ENCODE assay signal across 8 cellular contexts in the genomic region with DNA sequence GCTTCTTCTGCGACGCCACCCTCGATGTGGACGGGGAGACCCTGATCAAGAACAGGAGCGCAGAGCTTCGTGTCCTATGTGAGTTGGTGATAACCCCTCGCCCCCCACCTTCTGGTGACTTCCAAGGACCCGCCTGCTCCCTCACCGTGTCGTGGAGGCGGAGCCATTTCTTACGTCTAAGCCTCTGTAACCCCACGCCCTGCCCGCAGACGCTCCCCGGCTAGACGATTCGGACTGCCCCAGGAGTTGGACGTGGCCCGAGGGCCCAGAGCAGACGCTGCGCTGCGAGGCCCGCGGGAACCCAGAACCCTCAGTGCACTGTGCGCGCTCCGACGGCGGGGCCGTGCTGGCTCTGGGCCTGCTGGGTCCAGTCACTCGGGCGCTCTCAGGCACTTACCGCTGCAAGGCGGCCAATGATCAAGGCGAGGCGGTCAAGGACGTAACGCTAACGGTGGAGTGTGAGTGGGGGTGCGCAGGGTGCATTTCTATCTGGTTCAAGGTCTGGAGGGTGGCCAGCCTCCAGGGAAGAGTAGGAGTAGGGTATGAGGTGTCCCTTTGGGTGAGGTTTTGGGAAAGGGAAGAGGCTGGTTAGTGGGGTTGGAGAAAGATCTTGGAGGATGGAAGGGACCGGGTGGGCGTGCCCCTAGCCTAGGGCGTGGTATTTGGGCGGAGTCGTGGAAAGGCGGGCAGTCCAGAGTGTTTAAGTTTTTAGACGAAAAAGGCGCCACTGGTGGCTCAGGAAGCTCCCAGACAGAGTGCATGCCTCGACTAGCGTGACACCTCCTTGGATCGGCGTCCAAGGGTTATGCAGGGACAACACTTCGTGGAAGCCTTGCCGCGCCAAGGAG. TPM values are rescaled to one million over a fixed set of nuclear protein-coding genes. Genes with fewer than 3 reads are reported as not detected.
DNase-seq lines count a peak whose midpoint lies in the region; ATAC-seq and TF ChIP-seq lines count a peak whose summit lies in the region.

No MANE protein-coding gene starts in this region.

- TF ChIP-seq POLR2A in body of pancreas (IDR thresholded peaks at IDR 0.05) = no peak

- no peak overlapping the region for H3K9ac ChIP-seq in BLaER1
- no peak overlapping the region for H3K9ac ChIP-seq in HUES64 (ENCODE audit: low read depth, low read length)

- ATAC-seq in natural killer cell treated with Interleukin-12 subunit alpha and Interleukin-12 subunit beta and Interleukin-15 and Interleukin-18, amount 100 ng/mL, for 72 hours = no peak
- ATAC-seq in GM21619 (IDR thresholded peaks at IDR 0.05; ENCODE audit: unreplicated experiment) = no peak
- ATAC-seq in body of pancreas = no peak

- peak overlapping the region; percentile 93 for H3K4me2 ChIP-seq in BLaER1

- peaks cover 44 to 45% of the 10 kb centered on the region in 2 donors for H3K4me1 Mint-ChIP-seq in natural killer cell treated with Interleukin-12 subunit alpha and Interleukin-12 subunit beta and Interleukin-15 and Interleukin-18, amount 100 ng/mL, for 72 hours (ENCODE audit: low read depth in 2 of 2)

- no peaks in the 10 kb centered on the region for H3K36me3 Mint-ChIP-seq in natural killer cell treated with Interleukin-12 subunit alpha and Interleukin-12 subunit beta and Interleukin-15 and Interleukin-18, amount 100 ng/mL, for 72 hours

- H3K27me3 Mint-ChIP-seq in natural killer cell treated with Interleukin-12 subunit alpha and Interleukin-12 subunit beta and Interleukin-15 and Interleukin-18, amount 100 ng/mL, for 72 hours = peaks cover 15 to 17% of the 10 kb centered on the region in 2 donors

- no peaks in the 10 kb centered on the region for H3K36me3 ChIP-seq in BLaER1
- no peaks in the 10 kb centered on the region for H3K36me3 ChIP-seq in HUES64 (ENCODE audit: insufficient read depth, low read length)
- no peaks in the 10 kb centered on the region for H3K36me3 ChIP-seq in body of pancreas (replicated peaks in 1 of 2; ENCODE audit: insufficient read depth in 1 of 2, low read depth in 2 of 2)

- H3K9me3 ChIP-seq in BLaER1 (peaks cover 13% of the 10 kb centered on the region), HUES64 (ENCODE audit: insufficient read depth, low read depth, low read length) (no peaks in the 10 kb centered on the region), body of pancreas (no peaks in the 10 kb centered on the region)

- peaks cover 100% of the 10 kb centered on the region for H3K27me3 ChIP-seq in BLaER1
- peaks cover 96% of the 10 kb centered on the region for H3K27me3 ChIP-seq in HUES64 (ENCODE audit: insufficient read depth, low read length)
- H3K27me3 ChIP-seq in body of pancreas = peaks cover 0 to 81% of the 10 kb centered on the region in 2 donors

- H3K9me3 Mint-ChIP-seq in natural killer cell treated with Interleukin-12 subunit alpha and Interleukin-12 subunit beta and Interleukin-15 and Interleukin-18, amount 100 ng/mL, for 72 hours = no peaks in the 10 kb centered on the region

- H3K4me3 ChIP-seq in BLaER1 = peak overlapping the region; percentile 62
- peak overlapping the region; percentile 44 for H3K4me3 ChIP-seq in HUES64 (ENCODE audit: low read length)
- H3K4me3 ChIP-seq in coronary artery = peak overlapping the region; percentile 73
- no peak overlapping the region for H3K4me3 ChIP-seq in body of pancreas

- H3K27ac Mint-ChIP-seq in natural killer cell treated with Interleukin-12 subunit alpha and Interleukin-12 subunit beta and Interleukin-15 and Interleukin-18, amount 100 ng/mL, for 72 hours = peak overlapping the region; percentile 32 to 76

- TF ChIP-seq CTCF in coronary artery (IDR thresholded peaks at IDR 0.05) (no peak), body of pancreas (IDR thresholded peaks at IDR 0.05) (no peak)

- peak overlapping the region; percentile 87 for H3K4me3 Mint-ChIP-seq in natural killer cell treated with Interleukin-12 subunit alpha and Interleukin-12 subunit beta and Interleukin-15 and Interleukin-18, amount 100 ng/mL, for 72 hours

- H3K4me1 ChIP-seq in BLaER1 (peaks cover 68% of the 10 kb centered on the region), HUES64 (ENCODE audit: insufficient read depth, low read length) (no peaks in the 10 kb centered on the region; the same call in 1 of the 2 replicates), body of pancreas (peaks cover 61% of the 10 kb centered on the region)

- H4K20me1 ChIP-seq in BLaER1 = peaks cover 65% of the 10 kb centered on the region

- intact Hi-C loops in body of pancreas (cut with DNase I) = no loop called here

- whole genome bisulfite sequencing in HUES64 = 20% methylated on average over 56 of the region's 56 CpGs
- WGBS in body of pancreas, 2 donors = 9 to 12% methylated on average over 27 to 56 of the region's 56 CpGs

- no peak for DNase-seq in coronary artery (ENCODE audit: low spot score)
- DNase-seq in natural killer cell treated with Interleukin-12 subunit alpha and Interleukin-12 subunit beta and Interleukin-15 and Interleukin-18, amount 100 ng/mL, for 72 hours (ENCODE audit: low spot score) = no peak
- no peak for DNase-seq in iPS-NIHi7 (ENCODE audit: extremely low spot score)
- DNase-seq in NK-92 (lab: John Stamatoyannopoulos, UW; ENCODE audit: unreplicated experiment) = no peak
- no peak for DNase-seq in body of pancreas

- H3K27ac ChIP-seq in BLaER1 (no peak overlapping the region), HUES64 (ENCODE audit: low read depth, low read length) (no peak overlapping the region), coronary artery (no peak overlapping the region), body of pancreas (no peak overlapping the region)

RNA-seq across cellular contexts. Expression of gene ICAM5, which starts 3.3 kb away (rescaled TPM):
- 0.45 TPM for polyA plus RNA-seq in HUES64 (2013, experiment 1 of 2)
- 0.44 TPM for polyA plus RNA-seq in HUES64 (2013, experiment 2 of 2)
- under 1 TPM; 0.78 to 0.83 TPM for total RNA-seq in natural killer cell treated with Interleukin-12 subunit alpha and Interleukin-12 subunit beta and Interleukin-15 and Interleukin-18, amount 100 ng/mL, for 72 hours
- under 1 TPM in 1 of 2 donors, not detected in 1; 0.33 TPM for total RNA-seq in body of pancreas

RNA-seq across cellular contexts. Expression of gene ICAM4, which starts 6.3 kb away (rescaled TPM):
- 0.75 TPM for polyA plus RNA-seq in HUES64 (2013, experiment 1 of 2)
- 0.44 TPM for polyA plus RNA-seq in HUES64 (2013, experiment 2 of 2)
- 1 to 10 TPM; 1.4 to 2.1 TPM for total RNA-seq in natural killer cell treated with Interleukin-12 subunit alpha and Interleukin-12 subunit beta and Interleukin-15 and Interleukin-18, amount 100 ng/mL, for 72 hours
- total RNA-seq in body of pancreas = under 1 TPM in 1 of 2 donors, not detected in 1; 0.26 TPM

RNA-seq across cellular contexts. Expression of gene ZGLP1, which starts 16.6 kb away (rescaled TPM):
- polyA plus RNA-seq in HUES64 (2013, experiment 1 of 2) = 2.5 TPM
- 2.0 TPM for polyA plus RNA-seq in HUES64 (2013, experiment 2 of 2)
- 1 to 10 TPM; 2.5 to 7.3 TPM for total RNA-seq in natural killer cell treated with Interleukin-12 subunit alpha and Interleukin-12 subunit beta and Interleukin-15 and Interleukin-18, amount 100 ng/mL, for 72 hours
- 1 to 10 TPM; 2.3 to 4.6 TPM for total RNA-seq in body of pancreas

RNA-seq across cellular contexts. Expression of gene ICAM1, which starts 22.1 kb away (rescaled TPM):
- polyA plus RNA-seq in HUES64 (2013, experiment 1 of 2) = 2.7 TPM
- 5.2 TPM for polyA plus RNA-seq in HUES64 (2013, experiment 2 of 2)
- 100 to 1,000 TPM; 106 to 264 TPM for total RNA-seq in natural killer cell treated with Interleukin-12 subunit alpha and Interleukin-12 subunit beta and Interleukin-15 and Interleukin-18, amount 100 ng/mL, for 72 hours
- 10 to 100 TPM in 1 of 2 donors, 1 to 10 TPM in 1; 7.3 to 68.9 TPM for total RNA-seq in body of pancreas

RNA-seq across cellular contexts. Expression of gene FDX2, which starts 22.8 kb away (rescaled TPM):
- polyA plus RNA-seq in HUES64 (2013, experiment 1 of 2) = 20.4 TPM
- polyA plus RNA-seq in HUES64 (2013, experiment 2 of 2) = 19.7 TPM
- 10 to 100 TPM; 11.4 to 26.4 TPM for total RNA-seq in natural killer cell treated with Interleukin-12 subunit alpha and Interleukin-12 subunit beta and Interleukin-15 and Interleukin-18, amount 100 ng/mL, for 72 hours
- 10 to 100 TPM; 11.2 to 16.8 TPM for total RNA-seq in body of pancreas

Comparison
In these comparisons a context has a peak if more than half of its experiments do, and no peak if none do; other contexts are left out.
1. H3K4me3 ChIP-seq: peak in BLaER1 (single experiment), HUES64 (single experiment) and coronary artery (single experiment); none in body of pancreas (0 of 2).